In the genomic region with DNA sequence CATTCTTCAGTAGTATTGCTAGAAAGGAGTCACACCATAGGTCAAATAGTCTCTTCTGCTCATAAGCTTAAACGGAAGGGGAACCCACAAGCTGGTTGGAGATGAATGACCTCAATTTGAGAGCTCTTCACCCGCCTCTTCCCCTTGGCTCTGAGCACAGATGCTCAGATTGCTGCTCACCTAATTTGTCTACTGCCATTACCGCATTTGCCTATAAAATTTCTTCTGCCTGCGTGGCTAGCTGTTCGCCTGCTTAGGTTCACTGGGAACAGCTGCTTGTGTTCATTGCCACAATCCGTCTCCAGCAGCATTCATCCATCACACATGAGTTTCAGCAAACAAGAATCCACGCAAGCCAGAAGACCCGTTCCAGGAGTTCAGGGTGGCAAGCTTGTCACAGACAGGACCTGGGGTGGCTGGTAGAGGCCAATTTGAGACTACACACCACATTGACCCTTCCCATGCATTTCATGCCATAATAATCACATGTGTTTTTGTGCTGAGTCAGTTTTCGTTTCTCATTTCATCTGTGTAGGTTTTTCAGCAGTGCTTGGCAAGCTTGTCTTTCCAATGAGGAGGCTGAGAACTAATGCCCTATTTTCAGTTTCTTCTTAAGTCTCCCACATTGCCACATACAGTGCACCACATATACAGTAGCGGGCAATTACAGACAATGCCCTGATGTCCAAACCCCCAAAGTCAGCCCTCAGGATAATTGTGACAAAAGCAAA, we compare ENCODE assay signal across 1 cellular context.
TF ChIP-seq lines count a peak whose summit lies in the region.

No MANE protein-coding gene starts in this region.

TF ChIP-seq in IMR-90, 13 proteins besides CTCF, POLR2A, EP300 and RAD21 (continued from another document):
- TF ChIP-seq MAFK (IDR thresholded peaks at IDR 0.05; ENCODE audit: low read depth, low read length) (peak; percentile 96), NFE2L2 (IDR thresholded peaks at IDR 0.05; ENCODE audit: low read depth, low read length) (peak; percentile 65; the same call in 1 of the 2 replicates), BHLHE40 (IDR thresholded peaks at IDR 0.05; ENCODE audit: low read depth, low read length) (no peak)
- TF ChIP-seq, protein P1, sequence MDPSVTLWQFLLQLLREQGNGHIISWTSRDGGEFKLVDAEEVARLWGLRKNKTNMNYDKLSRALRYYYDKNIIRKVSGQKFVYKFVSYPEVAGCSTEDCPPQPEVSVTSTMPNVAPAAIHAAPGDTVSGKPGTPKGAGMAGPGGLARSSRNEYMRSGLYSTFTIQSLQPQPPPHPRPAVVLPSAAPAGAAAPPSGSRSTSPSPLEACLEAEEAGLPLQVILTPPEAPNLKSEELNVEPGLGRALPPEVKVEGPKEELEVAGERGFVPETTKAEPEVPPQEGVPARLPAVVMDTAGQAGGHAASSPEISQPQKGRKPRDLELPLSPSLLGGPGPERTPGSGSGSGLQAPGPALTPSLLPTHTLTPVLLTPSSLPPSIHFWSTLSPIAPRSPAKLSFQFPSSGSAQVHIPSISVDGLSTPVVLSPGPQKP (IDR thresholded peaks at IDR 0.05; ENCODE audit: borderline replicate concordance, low read depth, low read length): no peak
